15 cellular contexts compared by ENCODE assay signal in genomic region chr6:5279891-5280338, GRCh38. TPM values are rescaled to one million over a fixed set of nuclear protein-coding genes. Genes with fewer than 3 reads are reported as not detected.
A peak's percentile ranks its signal among the peaks of the same experiment; 100 is the strongest.
DNase-seq lines count a peak whose midpoint lies in the region; ATAC-seq and TF ChIP-seq lines count a peak whose summit lies in the region.
"Had no signal": no experiment of that assay in that cellular context is flagged by ENCODE, and none has a peak within 500 bp of the region (broad histone marks: within the 10 kb centered on the region; RNA-seq: fewer than 3 reads in every experiment).

No MANE protein-coding gene starts in this region.

- H3K9me3 Mint-ChIP-seq in activated CD4-positive, alpha-beta T cell treated with anti-CD3 and anti-CD28 coated beads for 36 hours (ENCODE audit: low read depth), result no peaks in the 10 kb centered on the region
- no peaks in the 10 kb centered on the region for H3K9me3 Mint-ChIP-seq in activated naive CD8-positive, alpha-beta T cell (ENCODE audit: low read depth)

- no peaks in the 10 kb centered on the region for H3K27me3 ChIP-seq in HL-60 (ENCODE audit: insufficient read depth, poor library complexity, severe bottlenecking)
- H3K27me3 ChIP-seq: cardiac muscle cell, tibial nerve had no signal

- H3K4me3 ChIP-seq in HL-60 (replicated peaks; ENCODE audit: insufficient read depth, low read length), result no peak overlapping the region
- H3K4me3 ChIP-seq: cardiac muscle cell, tibial nerve had no signal

- H3K27ac ChIP-seq in HL-60 (replicated peaks), result peak overlapping the region; percentile 74
- H3K27ac ChIP-seq: cardiac muscle cell, tibial nerve had no signal

- POLR2A ChIA-PET in activated CD4-positive, alpha-beta T cell treated with anti-CD3 and anti-CD28 coated beads for 36 hours (lab: Charles Lee), result interaction anchor here (1.0 to 1.2 kb wide), 2 partner anchors 20 to 23 kb away, joined by 9 to 10 read pairs; partner anchors contain the start of gene LYRM4

- CTCF ChIA-PET in activated CD4-positive, alpha-beta T cell treated with anti-CD3 and anti-CD28 coated beads for 36 hours (lab: Charles Lee), result interaction anchor here (0.6 to 2.5 kb wide), 5 partner anchors 13 to 1233 kb away, joined by 3 to 11 read pairs (median 3); no protein-coding TSS in a partner anchor

- DNase-seq in activated CD4-positive, alpha-beta T cell treated with anti-CD3 and anti-CD28 coated beads for 36 hours, result peak; percentile 71
- no peak for DNase-seq in activated CD4-positive, alpha-beta T cell treated with anti-CD3 and anti-CD28 coated beads for 4 hours
- peak; percentile 64 for DNase-seq in EH (ENCODE audit: low read depth)
- no peak for DNase-seq in HL-60 (ENCODE audit: low read depth in 1 of 2, low spot score in 1 of 2)
- DNase-seq in NCI-H2196 (lab: John Stamatoyannopoulos, UW; ENCODE audit: unreplicated experiment), result no peak
- no peak for DNase-seq in Right ventricle myocardium superior
- no peak for DNase-seq in Right ventricle myocardium inferior (ENCODE audit: missing footprints)
- DNase-seq: 8988T; activated CD4-positive, CD25-positive, alpha-beta regulatory T cell treated with anti-CD3 and anti-CD28 coated beads, Interleukin-2, amount 50 U/mL, for 72 hours; CD8-positive, alpha-beta memory T cell; kidney; NCI-H2171 treated with DMSO at 0.1 percent for 48 hours had no signal

- ATAC-seq in activated CD4-positive, alpha-beta T cell treated with anti-CD3 and anti-CD28 coated beads for 36 hours, result peak; percentile 92
- ATAC-seq in Right ventricle myocardium superior (ENCODE audit: poor library complexity) (no peak), Right ventricle myocardium inferior (no peak)

- intact Hi-C loops in activated CD4-positive, alpha-beta T cell treated with anti-CD3 and anti-CD28 coated beads for 36 hours (cut with DNase I, micrococcal nuclease), result loop anchor here (1.0 to 5.0 kb wide), 6 partner anchors 19 to 643 kb away; partner anchors contain the start of genes FARS2 (in 2 of the 2) and CDYL (in 1 of the 2)
- intact Hi-C loops in Right ventricle myocardium superior (cut with DNase I), result no loop called here
- intact Hi-C loops in Right ventricle myocardium inferior (cut with DNase I), result no loop called here

- H3K36me3 Mint-ChIP-seq in activated CD4-positive, alpha-beta T cell treated with anti-CD3 and anti-CD28 coated beads for 36 hours (ENCODE audit: low read depth), result peaks cover 13% of the 10 kb centered on the region
- H3K36me3 Mint-ChIP-seq in activated naive CD8-positive, alpha-beta T cell, result peaks cover 7% of the 10 kb centered on the region

- H3K4me1 Mint-ChIP-seq in activated CD4-positive, alpha-beta T cell treated with anti-CD3 and anti-CD28 coated beads for 36 hours, result peaks cover 43% of the 10 kb centered on the region
- H3K4me1 Mint-ChIP-seq in activated naive CD8-positive, alpha-beta T cell (ENCODE audit: low read depth), result peaks cover 34% of the 10 kb centered on the region

- TF ChIP-seq CTCF in HL-60 (IDR thresholded peaks at IDR 0.05; ENCODE audit: insufficient read depth, low read length), result no peak

- peak overlapping the region; percentile 91 for H3K27ac Mint-ChIP-seq in activated CD4-positive, alpha-beta T cell treated with anti-CD3 and anti-CD28 coated beads for 36 hours
- H3K27ac Mint-ChIP-seq in activated naive CD8-positive, alpha-beta T cell, result peak overlapping the region; percentile 28

- H3K27me3 Mint-ChIP-seq in activated CD4-positive, alpha-beta T cell treated with anti-CD3 and anti-CD28 coated beads for 36 hours, result no peaks in the 10 kb centered on the region
- H3K27me3 Mint-ChIP-seq in activated naive CD8-positive, alpha-beta T cell, result no peaks in the 10 kb centered on the region
- H3K27me3 Mint-ChIP-seq: CD8-positive, alpha-beta memory T cell had no signal

- H3K4me3 Mint-ChIP-seq in activated CD4-positive, alpha-beta T cell treated with anti-CD3 and anti-CD28 coated beads for 36 hours, result peak overlapping the region; percentile 10
- H3K4me3 Mint-ChIP-seq in activated naive CD8-positive, alpha-beta T cell, result no peak overlapping the region

RNA-seq across cellular contexts. Expression of gene FARS2, which starts 18.6 kb away (rescaled TPM):
- 10 to 100 TPM; 17.6 to 18.4 TPM for total RNA-seq in activated CD4-positive, alpha-beta T cell treated with anti-CD3 and anti-CD28 coated beads for 36 hours
- 20.8 TPM for total RNA-seq in Right ventricle myocardium superior
- total RNA-seq in Right ventricle myocardium inferior, result 20.5 TPM

RNA-seq across cellular contexts. Expression of gene LYRM4, which starts 19.2 kb away (rescaled TPM):
- total RNA-seq in activated CD4-positive, alpha-beta T cell treated with anti-CD3 and anti-CD28 coated beads for 36 hours, result 10 to 100 TPM; 46.4 to 53.4 TPM
- 26.2 TPM for total RNA-seq in Right ventricle myocardium superior
- total RNA-seq in Right ventricle myocardium inferior, result 23.3 TPM

Comparison
In these comparisons a context has a peak if more than half of its experiments do, and no peak if none do; other contexts are left out.
1. DNase-seq: peak in activated CD4-positive, alpha-beta T cell treated with anti-CD3 and anti-CD28 coated beads for 36 hours (single experiment) and EH (single experiment); none in activated CD4-positive, alpha-beta T cell treated with anti-CD3 and anti-CD28 coated beads for 4 hours (0 of 2), HL-60 (0 of 2), NCI-H2196 (single experiment), Right ventricle myocardium superior (single experiment) and Right ventricle myocardium inferior (single experiment).
2. intact Hi-C loops: an anchor here in activated CD4-positive, alpha-beta T cell treated with anti-CD3 and anti-CD28 coated beads for 36 hours (1.0 to 5.0 kb wide); none called in Right ventricle myocardium superior and Right ventricle myocardium inferior.